ENCODE assay signal across 20 cellular contexts in genomic region chr20:57802877-57803717, GRCh38.
"Had no signal": no experiment of that assay in that cellular context is flagged by ENCODE, and none has a peak within 500 bp of the region (broad histone marks: within the 10 kb centered on the region; RNA-seq: fewer than 3 reads in every experiment).

No MANE protein-coding gene starts in this region.

- H3K4me1 ChIP-seq: upper lobe of left lung had no signal

- H3K27ac ChIP-seq: thoracic aorta, upper lobe of left lung had no signal

- DNase-seq: activated naive CD4-positive, alpha-beta T cell treated with anti-CD3 and anti-CD28 coated beads for 36 hours; activated T-cell treated with anti-CD3 and anti-CD28 coated beads, Interleukin-2, amount 50 U/mL, for 4 hours; dermis blood vessel endothelial cell; effector memory CD4-positive, alpha-beta T cell; foreskin melanocyte; left cardiac atrium; occipital lobe; stimulated activated CD4-positive, alpha-beta T cell treated with anti-CD3 and anti-CD28 coated beads, Interleukin-15, amount 100 ng/mL, for 24 hours; T-helper 1 cell; upper lobe of left lung had no signal

- H3K4me2 ChIP-seq: smooth muscle cell had no signal

- H3K4me3 ChIP-seq: smooth muscle cell, thoracic aorta, upper lobe of left lung had no signal

- H3K4me3 Mint-ChIP-seq: activated naive CD4-positive, alpha-beta T cell treated with anti-CD3 and anti-CD28 coated beads for 36 hours; activated T-cell treated with anti-CD3 and anti-CD28 coated beads, Interleukin-2, amount 50 U/mL, for 4 hours; brain; memory B cell; nephron; stimulated activated memory B cell treated with anti-CD40 and anti-IgM and Interleukin-4, amounts not matched to agents 10 μg/mL and 1 μg/mL and 100 μg/mL, for 72 hours; WTC11 had no signal

- H3K27ac Mint-ChIP-seq: activated naive CD4-positive, alpha-beta T cell treated with anti-CD3 and anti-CD28 coated beads for 36 hours; activated T-helper 2 cell treated with anti-CD3 and anti-CD28 coated beads, Interferon-gamma antibody, Interleukin-2, Interleukin-4, amounts not matched to agents 10 μg/mL and 5 μg/mL and 100 μg/mL, durations not matched to agents 14 hours and 24 hours and 36 hours; memory B cell; stimulated activated memory B cell treated with anti-CD40 and anti-IgM and Interleukin-4, amounts not matched to agents 10 μg/mL and 1 μg/mL and 100 μg/mL, for 72 hours; WTC11 had no signal

- H3K4me1 Mint-ChIP-seq: memory B cell; stimulated activated memory B cell treated with anti-CD40 and anti-IgM and Interleukin-4, amounts not matched to agents 10 μg/mL and 1 μg/mL and 100 μg/mL, for 72 hours; WTC11 had no signal

- H3K27me3 ChIP-seq: upper lobe of left lung had no signal

- ATAC-seq: activated T-cell treated with anti-CD3 and anti-CD28 coated beads, Interleukin-2, amount 50 U/mL, for 4 hours; esophagus mucosa; left cardiac atrium; sciatic nerve; stimulated activated memory B cell treated with anti-CD40 and anti-IgM and Interleukin-4, amounts not matched to agents 10 μg/mL and 1 μg/mL and 100 μg/mL, for 72 hours; WTC11 had no signal

- H3K9me3 Mint-ChIP-seq: activated naive CD4-positive, alpha-beta T cell treated with anti-CD3 and anti-CD28 coated beads for 36 hours; activated T-cell treated with anti-CD3 and anti-CD28 coated beads, Interleukin-2, amount 50 U/mL, for 4 hours; activated T-helper 2 cell treated with anti-CD3 and anti-CD28 coated beads, Interferon-gamma antibody, Interleukin-2, Interleukin-4, amounts not matched to agents 10 μg/mL and 5 μg/mL and 100 μg/mL, durations not matched to agents 14 hours and 24 hours and 36 hours; brain; memory B cell; nephron; stimulated activated memory B cell treated with anti-CD40 and anti-IgM and Interleukin-4, amounts not matched to agents 10 μg/mL and 1 μg/mL and 100 μg/mL, for 72 hours; WTC11 had no signal

- H3K9me3 ChIP-seq: thoracic aorta, upper lobe of left lung had no signal

- H3K36me3 ChIP-seq: thoracic aorta, upper lobe of left lung had no signal

- H3K36me3 Mint-ChIP-seq: brain; memory B cell; stimulated activated memory B cell treated with anti-CD40 and anti-IgM and Interleukin-4, amounts not matched to agents 10 μg/mL and 1 μg/mL and 100 μg/mL, for 72 hours; WTC11 had no signal
